In genomic region chr7:155477469-155477868, GRCh38 we compare ENCODE assay signal across 1 cellular context.
TF ChIP-seq lines count a peak whose summit lies in the region.

No MANE protein-coding gene starts in this region.

TF ChIP-seq in HepG2, 621 proteins besides CTCF, POLR2A, EP300 and RAD21 (continued from another document):
- TF ChIP-seq HINFP (CRISPR knock-in tag; IDR thresholded peaks at IDR 0.05; ENCODE audit: low read depth): no peak
- no peak for TF ChIP-seq TRIM24 (CRISPR knock-in tag; IDR thresholded peaks at IDR 0.05)
- TF ChIP-seq PHF8 (CRISPR knock-in tag; IDR thresholded peaks at IDR 0.05): no peak
- TF ChIP-seq ZSCAN20 (CRISPR knock-in tag; IDR thresholded peaks at IDR 0.05; ENCODE audit: borderline replicate concordance): no peak
- TF ChIP-seq AGO1 (IDR thresholded peaks at IDR 0.05; ENCODE audit: low read depth, low read length, poor library complexity, severe bottlenecking): no peak
- TF ChIP-seq HDAC6 (IDR thresholded peaks at IDR 0.05; ENCODE audit: low read depth, low read length): no peak
